ENCODE assay signal across 18 cellular contexts in the genomic region with DNA sequence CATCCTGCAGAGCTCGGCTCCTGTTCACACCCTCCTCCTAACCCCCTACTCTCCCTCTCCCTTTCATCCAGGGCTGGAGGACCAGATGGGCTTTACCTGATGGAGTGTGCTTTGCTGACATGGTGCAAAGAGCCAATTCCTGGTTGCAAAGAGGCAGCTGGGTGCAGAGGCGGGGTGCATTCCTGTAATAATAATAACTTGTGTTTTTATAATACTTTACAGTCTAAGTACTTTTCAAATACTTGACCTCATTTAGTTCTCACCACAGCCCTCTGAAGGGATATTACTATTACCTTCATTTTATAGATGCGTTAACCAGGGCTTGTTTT.
DNase-seq lines count a peak whose midpoint lies in the region; FAIRE-seq and TF ChIP-seq lines count a peak whose summit lies in the region.
"Had no signal": no experiment of that assay in that cellular context is flagged by ENCODE, and none has a peak within 500 bp of the region (broad histone marks: within the 10 kb centered on the region; RNA-seq: fewer than 3 reads in every experiment).

No MANE protein-coding gene starts in this region.

- TF ChIP-seq EP300 in sigmoid colon (IDR thresholded peaks at IDR 0.05) = no peak

- H3K4me3 ChIP-seq in OCI-LY1 (ENCODE audit: low read depth, low read length, poor library complexity, severe bottlenecking) (no peak overlapping the region), kidney (ENCODE audit: low read length in 2 of 2) (no peak overlapping the region), sigmoid colon (no peak overlapping the region)
- H3K4me3 ChIP-seq: heart left ventricle, right atrium auricular region had no signal

- no peak for TF ChIP-seq POLR2A in sigmoid colon (IDR thresholded peaks at IDR 0.05)

- WGBS in sigmoid colon, 2 donors = 80 to 90% methylated on average over 3 of the region's 3 CpGs

- in situ Hi-C loops in GM13977 (cut with MboI; ENCODE audit: low pct_unique_long_range_greater_than_20kb, low sequenced_read_pairs, unreplicated experiment) = no loop called here

- peaks cover 56% of the 10 kb centered on the region for H3K4me1 ChIP-seq in OCI-LY1 (ENCODE audit: insufficient read depth, low read length, severe bottlenecking)
- H3K4me1 ChIP-seq in kidney (ENCODE audit: control insufficient read depth in 1 of 2, insufficient read depth in 1 of 2, low read depth in 1 of 2, low read length in 2 of 2) = peaks cover 28 to 44% of the 10 kb centered on the region in 2 donors
- H3K4me1 ChIP-seq in sigmoid colon = peaks cover 0 to 77% (median 65%) of the 10 kb centered on the region in 4 donors

- H3K36me3 ChIP-seq in OCI-LY1 (ENCODE audit: insufficient read depth, low read length) (no peaks in the 10 kb centered on the region), kidney (ENCODE audit: control insufficient read depth in 1 of 2, insufficient read depth in 2 of 2, low read length in 2 of 2) (no peaks in the 10 kb centered on the region), sigmoid colon (no peaks in the 10 kb centered on the region)
- H3K36me3 ChIP-seq: adrenal gland, heart left ventricle, right atrium auricular region had no signal

- H3K4me2 ChIP-seq in OCI-LY1 (ENCODE audit: low read length) = peak overlapping the region; percentile 35; the same call in 1 of the 2 replicates
- H3K4me2 ChIP-seq: SK-N-SH had no signal

- TF ChIP-seq CTCF in OCI-LY1 (IDR thresholded peaks at IDR 0.05; ENCODE audit: low read length) = no peak
- no peak for TF ChIP-seq CTCF in kidney (IDR thresholded peaks at IDR 0.05; ENCODE audit: borderline replicate concordance, extremely low read depth, insufficient read depth)
- TF ChIP-seq CTCF in sigmoid colon (IDR thresholded peaks at IDR 0.05) = no peak
- TF ChIP-seq CTCF in GM13977 (IDR thresholded peaks at IDR 0.05; ENCODE audit: extremely low read depth, insufficient read depth, missing control alignments) = no peak

- H3F3A ChIP-seq in OCI-LY1 (ENCODE audit: insufficient read depth, low read length) = no peaks in the 10 kb centered on the region

- H3K27me3 ChIP-seq in OCI-LY1 (ENCODE audit: insufficient read depth, low read length) = no peaks in the 10 kb centered on the region
- H3K27me3 ChIP-seq in sigmoid colon = no peaks in the 10 kb centered on the region
- H3K27me3 ChIP-seq: adrenal gland, heart left ventricle, right atrium auricular region had no signal

- no peaks in the 10 kb centered on the region for H3K9me2 ChIP-seq in OCI-LY1 (ENCODE audit: low read depth, low read length)
- H3K9me2 ChIP-seq: SK-N-SH had no signal

- no peaks in the 10 kb centered on the region for H4K20me1 ChIP-seq in OCI-LY1 (ENCODE audit: insufficient read depth, low read length)

- H3K9ac ChIP-seq in OCI-LY1 (ENCODE audit: low read length) = no peak overlapping the region
- H3K9ac ChIP-seq in kidney (ENCODE audit: low read length in 2 of 2) = no peak overlapping the region
- H3K9ac ChIP-seq: SK-N-SH had no signal

- H3K79me2 ChIP-seq in OCI-LY1 (ENCODE audit: insufficient read depth, low read length) = peaks cover 28% of the 10 kb centered on the region

- H3K9me3 ChIP-seq in OCI-LY1 (ENCODE audit: low read length) (no peaks in the 10 kb centered on the region), kidney (ENCODE audit: control insufficient read depth in 1 of 2, low read length in 2 of 2) (no peaks in the 10 kb centered on the region), sigmoid colon (no peaks in the 10 kb centered on the region)
- H3K9me3 ChIP-seq: adrenal gland, heart left ventricle, right atrium auricular region, SK-N-SH had no signal

- H3K27ac ChIP-seq in OCI-LY1 (ENCODE audit: low read depth, low read length, poor library complexity, severe bottlenecking) = peak overlapping the region; percentile 42
- peak overlapping the region; percentile 52 to 61 for H3K27ac ChIP-seq in kidney (ENCODE audit: low read depth in 2 of 2, low read length in 2 of 2)
- peak overlapping the region in 3 of 4 donors; percentile 26 to 47 (median 32) for H3K27ac ChIP-seq in sigmoid colon

- no peak for FAIRE-seq in kidney (lab: Jason Lieb, UNC)
- FAIRE-seq: G401.6 had no signal

- peak; percentile 22 for DNase-seq in DMS153 treated with DMSO at 0.1 percent for 48 hours (lab: John Stamatoyannopoulos, UW; ENCODE audit: unreplicated experiment)
- no peak for DNase-seq in kidney
- peak; percentile 51 for DNase-seq in sigmoid colon
- no peak for DNase-seq in GM13977 (ENCODE audit: low spot score)
- no peak for DNase-seq in activated T-cell treated with anti-CD3 and anti-CD28 coated beads, Interleukin-2, amount 50 U/mL, for 1 hour
- DNase-seq in putamen (ENCODE audit: low spot score) = no peak
- no peak for DNase-seq in NCI-H226
- DNase-seq: activated CD4-positive, alpha-beta T cell treated with anti-CD3 and anti-CD28 coated beads for 4 hours; activated effector memory CD4-positive, alpha-beta T cell treated with Interleukin-2 at 50 U/mL for 16 hours; NCI-H526 treated with DMSO at 0.1 percent for 48 hours; PC-3; SK-N-SH; stimulated activated naive CD8-positive, alpha-beta T cell treated with anti-CD3 and anti-CD28 coated beads, Interleukin-15, amount 100 ng/mL, for 72 hours had no signal

- intact Hi-C loops in kidney (cut with DNase I) (no loop called here), sigmoid colon (cut with DNase I) (no loop called here)

- no peak overlapping the region for H2AFZ ChIP-seq in OCI-LY1 (ENCODE audit: low read length)

Comparison
In these comparisons a context has a peak if more than half of its experiments do, and no peak if none do; other contexts are left out.
1. DNase-seq: peak in DMS153 treated with DMSO at 0.1 percent for 48 hours (single experiment) and sigmoid colon (single experiment); none in kidney (single experiment), GM13977 (single experiment), activated T-cell treated with anti-CD3 and anti-CD28 coated beads, Interleukin-2, amount 50 U/mL, for 1 hour (single experiment), putamen (single experiment) and NCI-H226 (single experiment).
2. Peak in every context shown above with its lines, with median percentiles within 50 percentile points of each other: H3K27ac ChIP-seq.